Comparison of ENCODE assay signal across 10 cellular contexts in the genomic region with DNA sequence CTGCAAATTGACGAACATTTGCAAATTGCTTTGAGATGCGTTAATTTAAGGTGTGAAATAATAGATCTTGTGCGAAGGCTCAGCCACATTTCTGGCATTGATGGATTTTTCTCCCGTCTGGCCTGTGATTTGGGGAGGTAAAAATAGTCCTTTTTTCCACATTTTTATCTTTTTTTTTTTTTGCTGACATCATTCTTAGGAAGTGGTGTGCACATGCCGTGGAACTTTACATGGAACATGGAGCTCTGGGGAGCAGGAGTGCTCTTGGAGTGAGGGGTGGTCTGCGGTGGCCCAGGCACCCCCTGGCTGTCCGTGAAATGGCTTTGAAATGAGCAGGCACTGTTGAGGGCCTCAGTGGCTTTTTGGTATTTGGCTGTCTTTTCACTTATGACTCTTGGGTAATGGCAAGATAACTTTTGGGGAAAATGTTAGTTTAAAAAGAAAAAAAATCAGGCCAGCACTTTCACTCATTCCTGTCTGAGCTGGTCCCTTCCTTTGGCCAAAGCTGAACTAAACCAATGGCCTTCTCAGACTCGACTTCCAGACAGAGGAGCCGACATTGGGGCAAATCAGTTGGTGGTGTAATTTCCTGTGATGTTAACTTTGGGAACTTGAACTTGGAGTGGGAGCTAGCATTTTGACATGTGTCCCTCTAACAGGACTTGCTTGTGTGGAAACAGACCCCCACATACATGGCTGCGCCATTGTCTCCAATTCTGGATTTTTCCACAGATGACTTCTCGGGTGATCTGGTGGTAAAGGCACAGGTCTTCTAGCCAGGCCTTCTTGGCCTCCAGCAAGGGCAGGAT. TPM values are rescaled to one million over a fixed set of nuclear protein-coding genes. Genes with fewer than 3 reads are reported as not detected.
DNase-seq lines count a peak whose midpoint lies in the region; ATAC-seq and TF ChIP-seq lines count a peak whose summit lies in the region.
"Had no signal": no experiment of that assay in that cellular context is flagged by ENCODE, and none has a peak within 500 bp of the region (broad histone marks: within the 10 kb centered on the region; RNA-seq: fewer than 3 reads in every experiment).

No MANE protein-coding gene starts in this region.

- 86 to 88% methylated on average over 11 of the region's 11 CpGs for WGBS in thyroid gland, 2 donors

- no peak overlapping the region for H3K4me3 ChIP-seq in mucosa of descending colon
- no peak overlapping the region for H3K4me3 ChIP-seq in thyroid gland (replicated peaks in 1 of 3)
- H3K4me3 ChIP-seq: SK-N-MC had no signal

- DNase-seq in central memory CD8-positive, alpha-beta T cell (ENCODE audit: low spot score in 2 of 2): no peak
- peak in 2 of 3 donors; percentile 19 to 25 for DNase-seq in mucosa of descending colon
- no peak for DNase-seq in thyroid gland
- DNase-seq in activated CD4-positive, alpha-beta T cell treated with anti-CD3 and anti-CD28 coated beads for 1 hour: no peak
- DNase-seq in kidney glomerular epithelial cell (lab: John Stamatoyannopoulos, UW): no peak
- DNase-seq in stimulated activated CD4-positive, alpha-beta T cell treated with anti-CD3 and anti-CD28 coated beads, Interleukin-4, amount 100 ng/mL, for 24 hours: no peak

- H3K27me3 Mint-ChIP-seq in IgD-negative memory B cell: peaks cover 2% of the 10 kb centered on the region
- H3K27me3 Mint-ChIP-seq in central memory CD8-positive, alpha-beta T cell: no peaks in the 10 kb centered on the region

- H3K27ac ChIP-seq in thyroid gland: peak overlapping the region in 2 of 3 donors; percentile 36 to 80
- H3K27ac ChIP-seq: SK-N-MC had no signal

- H3K9me3 Mint-ChIP-seq in IgD-negative memory B cell: peaks cover 0 to 1% (median 0%) of the 10 kb centered on the region in 3 donors
- no peaks in the 10 kb centered on the region for H3K9me3 Mint-ChIP-seq in central memory CD8-positive, alpha-beta T cell
- H3K9me3 Mint-ChIP-seq: activated T-helper 1 cell treated with anti-CD3 and anti-CD28 coated beads, Interleukin-12 subunit alpha, Interleukin-12 subunit beta, Interleukin-2, Interleukin-4 antibody, amounts not matched to agents 30 ng/mL and 10 ng/mL and 1 ng/mL, durations not matched to agents 14 hours and 24 hours and 36 hours had no signal

- peaks cover 60% of the 10 kb centered on the region for H3K4me1 ChIP-seq in mucosa of descending colon (ENCODE audit: low read depth)
- peaks cover 13 to 55% of the 10 kb centered on the region in 2 donors for H3K4me1 ChIP-seq in thyroid gland

- ATAC-seq in central memory CD8-positive, alpha-beta T cell (replicated peaks; ENCODE audit: extremely low read depth, poor library complexity, severe bottlenecking): no peak
- no peak for ATAC-seq in mucosa of descending colon
- ATAC-seq in GM21723 (IDR thresholded peaks at IDR 0.05; ENCODE audit: unreplicated experiment): no peak

- H3K36me3 ChIP-seq in mucosa of descending colon (ENCODE audit: low read depth): no peaks in the 10 kb centered on the region
- H3K36me3 ChIP-seq in thyroid gland: no peaks in the 10 kb centered on the region

- peak overlapping the region; percentile 85 to 92 (median 88) for H3K27ac Mint-ChIP-seq in IgD-negative memory B cell
- no peak overlapping the region for H3K27ac Mint-ChIP-seq in central memory CD8-positive, alpha-beta T cell (ENCODE audit: low read depth)
- H3K27ac Mint-ChIP-seq: activated T-helper 1 cell treated with anti-CD3 and anti-CD28 coated beads, Interleukin-12 subunit alpha, Interleukin-12 subunit beta, Interleukin-2, Interleukin-4 antibody, amounts not matched to agents 30 ng/mL and 10 ng/mL and 1 ng/mL, durations not matched to agents 14 hours and 24 hours and 36 hours had no signal

- H3K4me1 Mint-ChIP-seq in IgD-negative memory B cell: peaks cover 34 to 60% (median 55%) of the 10 kb centered on the region in 3 donors
- peaks cover 68% of the 10 kb centered on the region for H3K4me1 Mint-ChIP-seq in central memory CD8-positive, alpha-beta T cell

- H3K27me3 ChIP-seq in thyroid gland: no peaks in the 10 kb centered on the region

- TF ChIP-seq POLR2A in thyroid gland (IDR thresholded peaks at IDR 0.05): no peak

- peak overlapping the region; percentile 93 to 98 (median 96) for H3K4me3 Mint-ChIP-seq in IgD-negative memory B cell
- peak overlapping the region; percentile 1 for H3K4me3 Mint-ChIP-seq in central memory CD8-positive, alpha-beta T cell
- H3K4me3 Mint-ChIP-seq: activated T-helper 1 cell treated with anti-CD3 and anti-CD28 coated beads, Interleukin-12 subunit alpha, Interleukin-12 subunit beta, Interleukin-2, Interleukin-4 antibody, amounts not matched to agents 30 ng/mL and 10 ng/mL and 1 ng/mL, durations not matched to agents 14 hours and 24 hours and 36 hours had no signal

- no peak for TF ChIP-seq CTCF in mucosa of descending colon (IDR thresholded peaks at IDR 0.05)
- no peak for TF ChIP-seq CTCF in thyroid gland (IDR thresholded peaks at IDR 0.05)

- peaks cover 3% of the 10 kb centered on the region for H3K36me3 Mint-ChIP-seq in IgD-negative memory B cell
- peaks cover 5% of the 10 kb centered on the region for H3K36me3 Mint-ChIP-seq in central memory CD8-positive, alpha-beta T cell (ENCODE audit: insufficient read depth)

- H3K9me3 ChIP-seq in mucosa of descending colon: no peaks in the 10 kb centered on the region
- no peaks in the 10 kb centered on the region for H3K9me3 ChIP-seq in thyroid gland

- intact Hi-C loops in mucosa of descending colon (cut with DNase I, micrococcal nuclease) (no loop called here), thyroid gland (cut with DNase I) (no loop called here)

RNA-seq across cellular contexts. Expression of a gene that starts 4.2 kb away (rescaled TPM):
- 76.2 TPM for polyA plus RNA-seq in IgD-negative memory B cell
- 10 to 100 TPM; 41.1 to 65.0 (median 51.8) TPM for total RNA-seq in mucosa of descending colon
- total RNA-seq in thyroid gland: 10 to 100 TPM; 10.7 to 12.8 (median 11.0) TPM

Comparison
In these comparisons a context has a peak if more than half of its experiments do, and no peak if none do; other contexts are left out.
1. DNase-seq: peak in mucosa of descending colon (2 of 3); none in central memory CD8-positive, alpha-beta T cell (0 of 2), thyroid gland (0 of 2), activated CD4-positive, alpha-beta T cell treated with anti-CD3 and anti-CD28 coated beads for 1 hour (single experiment), kidney glomerular epithelial cell (single experiment) and stimulated activated CD4-positive, alpha-beta T cell treated with anti-CD3 and anti-CD28 coated beads, Interleukin-4, amount 100 ng/mL, for 24 hours (single experiment).